5 cellular contexts compared by ENCODE assay signal in genomic region chr9:66795723-66796503, GRCh38.
A peak's percentile ranks its signal among the peaks of the same experiment; 100 is the strongest.
DNase-seq lines count a peak whose midpoint lies in the region; ATAC-seq, FAIRE-seq and TF ChIP-seq lines count a peak whose summit lies in the region.
"Not testable (repeated sequence)": the region's sequence is repeated elsewhere in the genome, so short reads cannot be mapped to it uniquely, and the experiment has no call there.

No MANE protein-coding gene starts in this region.

- not testable (repeated sequence) for H3F3A ChIP-seq in PC-3 (ENCODE audit: low read length, unreplicated experiment); neural cell (ENCODE audit: insufficient read depth, low read length, poor library complexity, severe bottlenecking)

- not testable (repeated sequence) for H3K79me2 ChIP-seq in PC-3 (ENCODE audit: low read length); GM12878 (ENCODE audit: control insufficient read depth, insufficient read depth, low read length); neural cell (replicated peaks; ENCODE audit: insufficient read depth, low read length)

- H3K36me3 ChIP-seq in PC-3 (ENCODE audit: low read depth, low read length); GM12878 (ENCODE audit: control insufficient read depth in 2 of 2, insufficient read depth in 2 of 2, low read length in 1 of 2); neural cell (ENCODE audit: insufficient read depth, low read length): not testable (repeated sequence)

- POLR2A ChIA-PET in A549 (lab: Yijun Ruan, JAX); PC-3 (lab: Charles Lee; ENCODE audit: unreplicated experiment); GM12878 (lab: Charles Lee): not testable (repeated sequence)

- H2AFZ ChIP-seq in PC-3 (ENCODE audit: low read length); GM12878 (ENCODE audit: control insufficient read depth, low read depth, low read length); neural cell (ENCODE audit: low read depth, low read length): not testable (repeated sequence)

- TF ChIP-seq POLR2A in A549 (IDR thresholded peaks at IDR 0.05; ENCODE audit: low read length); GM12878 (IDR thresholded peaks at IDR 0.05; ENCODE audit: low read depth, low read length): not testable (repeated sequence)

- intact Hi-C loops in PC-3 (cut with micrococcal nuclease); GM12878 (cut with micrococcal nuclease; ENCODE audit: unreplicated experiment): not testable (repeated sequence)

- SMC1A ChIA-PET in GM12878 (lab: Charles Lee; ENCODE audit: uncharacterized antibody, unreplicated experiment) = not testable (repeated sequence)

- H3K4me3 ChIP-seq in A549; PC-3 (ENCODE audit: low read length); GM12878; neural cell (ENCODE audit: low read length): not testable (repeated sequence)

- CTCF ChIA-PET in A549 (lab: Yijun Ruan, JAX); PC-3 (lab: Charles Lee); GM12878 (lab: Yijun Ruan, JAX): not testable (repeated sequence)

- WGBS in A549 (ENCODE audit: missing lambda C conversion rate) = 56% methylated on average over 2 of the region's 3 CpGs
- WGBS in GM12878 (ENCODE audit: insufficient coverage, insufficient replicate concordance, low lambda C conversion rate, missing lambda C conversion rate) = 6% methylated on average over 1 of the region's 3 CpGs

- H3K4me1 ChIP-seq in A549; PC-3 (ENCODE audit: insufficient read depth, low read length); GM12878 (ENCODE audit: control insufficient read depth, insufficient read depth, low read length); foreskin keratinocyte: not testable (repeated sequence)

- not testable (repeated sequence) for H3K9ac ChIP-seq in PC-3 (ENCODE audit: low read length); GM12878 (ENCODE audit: control insufficient read depth, insufficient read depth, low read length); neural cell (ENCODE audit: low read length)

- not testable (repeated sequence) for DNase-seq in A549 (ENCODE audit: low read depth in 1 of 2, low spot score in 1 of 2); PC-3; GM12878 (ENCODE audit: low read depth, low spot score); foreskin keratinocyte

- TF ChIP-seq CTCF in A549 (IDR thresholded peaks at IDR 0.05); PC-3 (conservative IDR thresholded peaks at IDR 0.05; ENCODE audit: low read depth, low read length); GM12878 (IDR thresholded peaks at IDR 0.05 in 2 of 3, conservative IDR thresholded peaks at IDR 0.05 in 1 of 3; ENCODE audit: control insufficient read depth in 2 of 3, extremely low read depth in 1 of 3, insufficient read depth in 1 of 3, low read depth in 3 of 3, low read length in 3 of 3); foreskin keratinocyte (conservative IDR thresholded peaks at IDR 0.05); neural cell (IDR thresholded peaks at IDR 0.05; ENCODE audit: poor library complexity, severe bottlenecking): not testable (repeated sequence)

- not testable (repeated sequence) for H3K27ac ChIP-seq in A549; PC-3 (ENCODE audit: low read length); GM12878 (ENCODE audit: control insufficient read depth, insufficient read depth); foreskin keratinocyte; neural cell (ENCODE audit: low read length)

- peak; percentile 66 to 67; a peak in 4 of 6 replicates for ATAC-seq in A549
- peak; percentile 64 for ATAC-seq in PC-3
- ATAC-seq in GM12878 = peak; percentile 14; the same call in 1 of the 3 replicates
- peak; percentile 90 for ATAC-seq in foreskin keratinocyte

- H3K9me3 ChIP-seq in A549; PC-3 (ENCODE audit: low read length); GM12878 (replicated peaks; ENCODE audit: control insufficient read depth, insufficient read depth, low read length); neural cell (ENCODE audit: low read length): not testable (repeated sequence)

- FAIRE-seq in A549 (lab: Jason Lieb, UNC); GM12878 (lab: Jason Lieb, UNC): not testable (repeated sequence)

- TF ChIP-seq RAD21 in A549 (conservative IDR thresholded peaks at IDR 0.05 in 1 of 2, IDR thresholded peaks at IDR 0.05 in 1 of 2); GM12878 (IDR thresholded peaks at IDR 0.05; ENCODE audit: insufficient read depth, low read depth, low read length); neural cell (conservative IDR thresholded peaks at IDR 0.05): not testable (repeated sequence)

- not testable (repeated sequence) for H3K4me2 ChIP-seq in A549; PC-3 (ENCODE audit: low read length); GM12878 (ENCODE audit: control insufficient read depth, insufficient read depth); neural cell (ENCODE audit: low read length)

- in situ Hi-C loops in GM12878 (cut with MboI) = not testable (repeated sequence)

- BruUV-seq in PC-3 (replicated peaks; lab: Mats Ljungman, UMichigan); GM12878 (replicated peaks; lab: Mats Ljungman, UMichigan): not testable (repeated sequence)

- not testable (repeated sequence) for H4K20me1 ChIP-seq in PC-3 (ENCODE audit: low read length); GM12878 (ENCODE audit: control insufficient read depth, insufficient read depth); neural cell (ENCODE audit: insufficient read depth)

- H3K27me3 ChIP-seq in PC-3 (ENCODE audit: low read length); GM12878 (replicated peaks in 1 of 2; ENCODE audit: control insufficient read depth in 2 of 2, insufficient read depth in 2 of 2, low read length in 1 of 2); foreskin keratinocyte; neural cell (ENCODE audit: insufficient read depth, low read depth, low read length): not testable (repeated sequence)

- not testable (repeated sequence) for TF ChIP-seq EP300 in A549 (IDR thresholded peaks at IDR 0.05); GM12878 (IDR thresholded peaks at IDR 0.05; ENCODE audit: borderline replicate concordance in 1 of 2, control insufficient read depth in 1 of 2, low read depth in 2 of 2, low read length in 2 of 2)
- peak; percentile 64 for TF ChIP-seq EP300 in neural cell (conservative IDR thresholded peaks at IDR 0.05; ENCODE audit: poor library complexity, severe bottlenecking)

- RAD21 ChIA-PET in GM12878 (lab: Charles Lee; ENCODE audit: unreplicated experiment) = not testable (repeated sequence)

- H3K9me2 ChIP-seq in PC-3 (replicated peaks; ENCODE audit: low read length); neural cell (ENCODE audit: insufficient read depth, low read length): not testable (repeated sequence)

TF ChIP-seq in neural cell, 6 proteins besides CTCF, POLR2A, EP300 and RAD21:
- TF ChIP-seq REST (IDR thresholded peaks at IDR 0.05; ENCODE audit: borderline replicate concordance) = peak; percentile 74
TF ChIP-seq in neural cell: peak in this region for 1; not testable (repeated sequence) for 5.

Comparison
In these comparisons a context has a peak if more than half of its experiments do, and no peak if none do; other contexts are left out.
1. ATAC-seq: peak in every context shown above with its lines; median percentile 90 in foreskin keratinocyte; 66 in A549; 64 in PC-3; 14 in GM12878.